Comparison of ENCODE assay signal across 8 cellular contexts in the genomic region with DNA sequence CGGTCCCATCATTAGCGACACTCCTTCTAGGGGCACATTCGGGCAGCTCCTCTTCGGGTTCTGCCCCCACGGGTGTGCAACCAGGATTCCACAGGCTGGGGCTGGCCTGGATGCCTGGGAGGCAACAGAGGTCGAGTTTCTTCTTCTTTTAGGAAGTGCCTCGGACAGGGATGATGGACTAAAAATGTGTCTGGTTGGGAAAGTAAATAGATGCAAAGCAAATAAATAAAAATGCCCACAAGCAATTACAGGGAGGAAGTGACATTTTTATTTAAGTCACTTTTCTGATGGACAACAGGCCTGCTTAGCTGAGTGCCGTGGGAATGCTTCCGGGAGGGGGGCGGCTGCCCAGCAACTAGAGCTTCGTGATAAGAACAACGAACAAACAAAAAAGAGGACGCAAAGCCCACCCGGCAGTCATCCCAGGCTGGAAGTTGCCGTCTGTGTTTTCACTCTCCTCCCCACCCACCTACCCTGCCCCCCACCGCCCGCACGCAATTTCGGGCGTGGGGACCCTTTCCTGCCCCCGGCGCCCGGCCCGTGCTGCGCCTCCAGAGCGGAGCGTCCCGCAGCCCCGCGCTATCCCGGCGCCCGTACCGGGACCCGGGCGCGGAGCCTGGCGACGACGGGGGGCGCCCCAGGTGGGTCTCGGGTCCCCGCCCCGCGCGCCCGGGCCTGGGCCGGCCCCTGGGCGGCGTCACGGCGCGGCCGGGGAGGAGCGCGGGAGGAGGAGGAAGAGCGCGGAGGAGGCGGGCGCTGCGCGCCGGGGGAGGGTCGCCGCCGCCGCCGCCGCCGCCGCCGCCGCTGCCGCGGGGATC. TPM values are rescaled to one million over a fixed set of nuclear protein-coding genes. Genes with fewer than 3 reads are reported as not detected.
DNase-seq lines count a peak whose midpoint lies in the region; ATAC-seq and TF ChIP-seq lines count a peak whose summit lies in the region.

No MANE protein-coding gene starts in this region.

- H3K9ac ChIP-seq in stomach smooth muscle (ENCODE audit: low read length in 2 of 2), result peak overlapping the region; percentile 51 to 58

- H3K27ac Mint-ChIP-seq in activated CD8-positive, alpha-beta T cell treated with anti-CD3 and anti-CD28 coated beads for 36 hours, result peak overlapping the region; percentile 88
- peak overlapping the region; percentile 96 for H3K27ac Mint-ChIP-seq in endothelial cell (ENCODE audit: unreplicated experiment)
- peak overlapping the region; percentile 89 for H3K27ac Mint-ChIP-seq in mesothelial cell of epicardium

- POLR2A ChIA-PET in A673 (lab: Charles Lee; ENCODE audit: low non-redundant PET), result no interaction called here
- POLR2A ChIA-PET in activated CD8-positive, alpha-beta T cell treated with anti-CD3 and anti-CD28 coated beads for 36 hours (lab: Charles Lee), result interaction anchor here (0.9 to 1.7 kb wide), 6 partner anchors 9 to 170 kb away, joined by 3 to 9 read pairs (median 3); no protein-coding TSS in a partner anchor

- no peaks in the 10 kb centered on the region for H3K27me3 Mint-ChIP-seq in activated CD8-positive, alpha-beta T cell treated with anti-CD3 and anti-CD28 coated beads for 36 hours
- H3K27me3 Mint-ChIP-seq in endothelial cell (ENCODE audit: unreplicated experiment) (peaks cover 11% of the 10 kb centered on the region), mesothelial cell of epicardium (ENCODE audit: low read depth) (peaks cover 5% of the 10 kb centered on the region)

- CTCF ChIA-PET in A673 (lab: Charles Lee), result no interaction called here
- CTCF ChIA-PET in activated CD8-positive, alpha-beta T cell treated with anti-CD3 and anti-CD28 coated beads for 36 hours (lab: Charles Lee), result interaction anchor here (0.6 to 1.4 kb wide), 5 partner anchors 31 to 351 kb away, joined by 3 to 4 read pairs (median 3); no protein-coding TSS in a partner anchor

- peak overlapping the region; percentile 92 for H3K4me3 ChIP-seq in A673 (ENCODE audit: low read depth, low read length, poor library complexity, severe bottlenecking)
- H3K4me3 ChIP-seq in stomach smooth muscle (ENCODE audit: low read length in 2 of 2), result peak overlapping the region; percentile 26 to 66

- no peak for TF ChIP-seq CTCF in A673 (conservative IDR thresholded peaks at IDR 0.05; ENCODE audit: low read depth, low read length)
- no peak for TF ChIP-seq CTCF in activated CD8-positive, alpha-beta T cell treated with anti-CD3 and anti-CD28 coated beads for 36 hours (IDR thresholded peaks at IDR 0.05)
- TF ChIP-seq CTCF in endothelial cell (IDR thresholded peaks at IDR 0.05; ENCODE audit: unreplicated experiment), result no peak
- TF ChIP-seq CTCF in mesothelial cell of epicardium (IDR thresholded peaks at IDR 0.05; ENCODE audit: unreplicated experiment), result no peak

- no peaks in the 10 kb centered on the region for H3K9me3 Mint-ChIP-seq in activated CD8-positive, alpha-beta T cell treated with anti-CD3 and anti-CD28 coated beads for 36 hours
- no peaks in the 10 kb centered on the region for H3K9me3 Mint-ChIP-seq in endothelial cell (ENCODE audit: unreplicated experiment)
- no peaks in the 10 kb centered on the region for H3K9me3 Mint-ChIP-seq in mesothelial cell of epicardium

- DNase-seq in A673 (ENCODE audit: low spot score) (peak; percentile 64), NCI-H2171 treated with DMSO at 0.1 percent for 48 hours (lab: John Stamatoyannopoulos, UW) (peak; percentile 44), endothelial cell (ENCODE audit: low spot score) (peak; percentile 78), mesothelial cell of epicardium (ENCODE audit: low spot score in 2 of 2, unreplicated experiment in 2 of 2) (peak; percentile 59 to 74)
- DNase-seq in activated CD8-positive, alpha-beta T cell treated with anti-CD3 and anti-CD28 coated beads for 36 hours, result peak; percentile 59

- H3K4me1 ChIP-seq in A673 (ENCODE audit: insufficient read depth, low read length, poor library complexity, severe bottlenecking) (peaks cover 9% of the 10 kb centered on the region), stomach smooth muscle (ENCODE audit: control insufficient read depth, insufficient read depth, low read length) (peaks cover 33% of the 10 kb centered on the region)

- H3K36me3 ChIP-seq in A673 (ENCODE audit: insufficient read depth, low read length, poor library complexity, severe bottlenecking), result no peaks in the 10 kb centered on the region
- no peaks in the 10 kb centered on the region for H3K36me3 ChIP-seq in stomach smooth muscle (ENCODE audit: control insufficient read depth in 2 of 2, insufficient read depth in 2 of 2, low read length in 2 of 2)

- peaks cover 27% of the 10 kb centered on the region for H3K27me3 ChIP-seq in A673 (replicated peaks; ENCODE audit: insufficient read depth, low read depth, low read length, poor library complexity)
- H3K27me3 ChIP-seq in stomach smooth muscle (ENCODE audit: control insufficient read depth in 1 of 2, insufficient read depth in 2 of 2, low read length in 2 of 2), result no peaks in the 10 kb centered on the region

- intact Hi-C loops in A673 (cut with micrococcal nuclease; ENCODE audit: unreplicated experiment), result no loop called here
- intact Hi-C loops in activated CD8-positive, alpha-beta T cell treated with anti-CD3 and anti-CD28 coated beads for 36 hours (cut with micrococcal nuclease), result loop anchor here (10.0 kb wide), 1 partner anchor 159 kb away; no protein-coding TSS in a partner anchor

- H3K4me3 Mint-ChIP-seq in activated CD8-positive, alpha-beta T cell treated with anti-CD3 and anti-CD28 coated beads for 36 hours, result peak overlapping the region; percentile 75
- H3K4me3 Mint-ChIP-seq in endothelial cell (ENCODE audit: unreplicated experiment) (peak overlapping the region; percentile 91), mesothelial cell of epicardium (peak overlapping the region; percentile 80)

- H3K27ac ChIP-seq in A673 (ENCODE audit: low read depth, low read length, poor library complexity, severe bottlenecking), result no peak overlapping the region
- peak overlapping the region; percentile 58 for H3K27ac ChIP-seq in stomach smooth muscle (ENCODE audit: low read length)

- peaks cover 34% of the 10 kb centered on the region for H3K36me3 Mint-ChIP-seq in activated CD8-positive, alpha-beta T cell treated with anti-CD3 and anti-CD28 coated beads for 36 hours (ENCODE audit: low read depth)
- H3K36me3 Mint-ChIP-seq in endothelial cell (ENCODE audit: low read depth, unreplicated experiment), result peaks cover 11% of the 10 kb centered on the region
- no peaks in the 10 kb centered on the region for H3K36me3 Mint-ChIP-seq in mesothelial cell of epicardium

- H3K4me1 Mint-ChIP-seq in activated CD8-positive, alpha-beta T cell treated with anti-CD3 and anti-CD28 coated beads for 36 hours (ENCODE audit: low read depth), result peaks cover 60% of the 10 kb centered on the region
- peaks cover 73% of the 10 kb centered on the region for H3K4me1 Mint-ChIP-seq in endothelial cell (ENCODE audit: unreplicated experiment)
- peaks cover 43% of the 10 kb centered on the region for H3K4me1 Mint-ChIP-seq in mesothelial cell of epicardium

- H3K9me3 ChIP-seq in A673 (ENCODE audit: low read depth, low read length, poor library complexity, severe bottlenecking) (no peaks in the 10 kb centered on the region), stomach smooth muscle (ENCODE audit: control insufficient read depth in 2 of 2, low read length in 2 of 2) (no peaks in the 10 kb centered on the region)

- no TSS peak for BruUV-seq in A673 (replicated peaks; lab: Mats Ljungman, UMichigan)

- peak; percentile 74 for ATAC-seq in GM18502 (IDR thresholded peaks at IDR 0.05; ENCODE audit: poor library complexity, unreplicated experiment)
- peak; percentile 63 for ATAC-seq in HG02884 (IDR thresholded peaks at IDR 0.05; ENCODE audit: unreplicated experiment)
- peak; percentile 64 for ATAC-seq in activated CD8-positive, alpha-beta T cell treated with anti-CD3 and anti-CD28 coated beads for 36 hours

RNA-seq across cellular contexts. Expression of gene NCK2, which starts 0.4 kb away (rescaled TPM):
- total RNA-seq in A673 (2021) (21.6 and 24.4 TPM in 2 replicates), endothelial cell (ENCODE audit: unreplicated experiment) (93.7 TPM), mesothelial cell of epicardium (57.5 to 59.5 TPM (median 58.9 TPM) in 3 replicates)
- 10 to 100 TPM; 68.3 to 69.7 TPM for total RNA-seq in activated CD8-positive, alpha-beta T cell treated with anti-CD3 and anti-CD28 coated beads for 36 hours
